Comparison of ENCODE assay signal across 2 cellular contexts in genomic region chr2:187513460-187514234, GRCh38.
TF ChIP-seq lines count a peak whose summit lies in the region.

No MANE protein-coding gene starts in this region.

TF ChIP-seq in A549, 52 proteins besides CTCF, POLR2A, EP300 and RAD21:
- TF ChIP-seq REST (IDR thresholded peaks at IDR 0.05): peak; percentile 20; the same call in 1 of the 2 replicates

TF ChIP-seq in K562, 482 proteins besides CTCF, POLR2A, EP300 and RAD21:
- peak; percentile 93 for TF ChIP-seq KDM5B (IDR thresholded peaks at IDR 0.05; ENCODE audit: insufficient replicate concordance, low read depth, low read length)
